In genomic region chr17:81551458-81552243, GRCh38 we compare ENCODE assay signal across 8 cellular contexts. TPM values are rescaled to one million over a fixed set of nuclear protein-coding genes. Genes with fewer than 3 reads are reported as not detected.
DNase-seq lines count a peak whose midpoint lies in the region; ATAC-seq and TF ChIP-seq lines count a peak whose summit lies in the region.

No MANE protein-coding gene starts in this region.

- in situ Hi-C loops in G401 (cut with HindIII; ENCODE audit: low sequenced_read_pairs): no loop called here

- H3K4me3 ChIP-seq in NT2/D1 (ENCODE audit: insufficient read length, low read depth): peak overlapping the region; percentile 93
- H3K4me3 ChIP-seq in choroid plexus epithelial cell (ENCODE audit: low read depth, low read length): peak overlapping the region; percentile 92
- peak overlapping the region; percentile 80 for H3K4me3 ChIP-seq in lower leg skin (ENCODE audit: low read depth, poor library complexity, severe bottlenecking)

- DNase-seq in AG20443 (ENCODE audit: low spot score) (peak; percentile 56), NT2/D1 (ENCODE audit: low read depth, low spot score) (no peak), choroid plexus epithelial cell (ENCODE audit: low read depth) (peak; percentile 47), lower leg skin (ENCODE audit: low spot score in 2 of 2) (no peak), type B pancreatic cell (ENCODE audit: extremely low spot score, unreplicated experiment) (no peak), G401 (ENCODE audit: low spot score) (no peak), NCI-H2171 treated with DMSO at 0.1 percent for 48 hours (lab: John Stamatoyannopoulos, UW) (no peak)

- H3K9me3 ChIP-seq in NT2/D1 (ENCODE audit: insufficient read depth, low read length): no peaks in the 10 kb centered on the region

- H3K27ac Mint-ChIP-seq in type B pancreatic cell: no peak overlapping the region

- TF ChIP-seq CTCF in choroid plexus epithelial cell (conservative IDR thresholded peaks at IDR 0.05; ENCODE audit: low read depth, low read length) (no peak), lower leg skin (IDR thresholded peaks at IDR 0.05) (no peak), type B pancreatic cell (conservative IDR thresholded peaks at IDR 0.05) (no peak)

- H3K36me3 Mint-ChIP-seq in type B pancreatic cell: peaks cover 9% of the 10 kb centered on the region

- peak; percentile 5 for ATAC-seq in GM21390 (IDR thresholded peaks at IDR 0.05; ENCODE audit: unreplicated experiment)

- peak overlapping the region; percentile 97 for H3K9ac ChIP-seq in NT2/D1 (ENCODE audit: insufficient read length, low read depth)

- H3K36me3 ChIP-seq in NT2/D1 (ENCODE audit: insufficient read depth, insufficient read length, low read length): peaks cover 59% of the 10 kb centered on the region

- no peaks in the 10 kb centered on the region for H3K27me3 Mint-ChIP-seq in type B pancreatic cell

- TF ChIP-seq POLR2A in lower leg skin (IDR thresholded peaks at IDR 0.05): no peak

- peaks cover 28% of the 10 kb centered on the region for H3K4me1 Mint-ChIP-seq in type B pancreatic cell (ENCODE audit: unreplicated experiment)

- intact Hi-C loops in lower leg skin (cut with DNase I; ENCODE audit: low total_unique reads): no loop called here

- 1 to 5% methylated on average over 15 to 55 of the region's 69 CpGs for WGBS in lower leg skin, 2 donors

- peak overlapping the region; percentile 90 for H3K4me3 Mint-ChIP-seq in type B pancreatic cell

- no peaks in the 10 kb centered on the region for H3K27me3 ChIP-seq in NT2/D1 (ENCODE audit: insufficient read depth, insufficient read length)

- peaks cover 17% of the 10 kb centered on the region for H3K4me1 ChIP-seq in NT2/D1 (ENCODE audit: insufficient read depth, insufficient read length)

- no peaks in the 10 kb centered on the region for H3K9me3 Mint-ChIP-seq in type B pancreatic cell

RNA-seq across cellular contexts. Expression of gene FAAP100, which starts 0.5 kb away (rescaled TPM):
- 10 to 100 TPM; 19.4 to 34.3 (median 28.4) TPM for total RNA-seq in lower leg skin
- 33.5 and 44.7 TPM in 2 replicates for total RNA-seq in type B pancreatic cell (ENCODE audit: low replicate concordance)
- 37.1 and 44.6 TPM in 2 replicates for total RNA-seq in G401 (2014; rRNA removed; shearing (Covaris generic))

RNA-seq across cellular contexts. Expression of gene FSCN2, which starts 23.5 kb away (rescaled TPM):
- total RNA-seq in lower leg skin: 1 to 10 TPM in 3 of 4 donors, under 1 TPM in 1; 0.46 to 2.7 (median 1.8) TPM
- 3.6 and 3.8 TPM in 2 replicates for total RNA-seq in type B pancreatic cell (ENCODE audit: low replicate concordance)
- 0.80 and 1.4 TPM in 2 replicates for total RNA-seq in G401 (2014; rRNA removed; shearing (Covaris generic))

RNA-seq across cellular contexts. Expression of gene ACTG1, which starts 39.1 kb away (rescaled TPM):
- total RNA-seq in lower leg skin (1,000 to 10,000 TPM; 3,349 to 4,521 (median 4,085) TPM), type B pancreatic cell (ENCODE audit: low replicate concordance) (3,089 and 3,451 TPM in 2 replicates)
- 5,595 and 6,819 TPM in 2 replicates for total RNA-seq in G401 (2014; rRNA removed; shearing (Covaris generic))

Comparison
In these comparisons a context has a peak if more than half of its experiments do, and no peak if none do; other contexts are left out.
1. DNase-seq: peak in AG20443 (single experiment) and choroid plexus epithelial cell (single experiment); none in NT2/D1 (single experiment), lower leg skin (0 of 2), type B pancreatic cell (single experiment), G401 (single experiment) and NCI-H2171 treated with DMSO at 0.1 percent for 48 hours (single experiment).
2. Peak in every context shown above with its lines, with median percentiles within 50 percentile points of each other: H3K4me3 ChIP-seq.